In the genomic region with DNA sequence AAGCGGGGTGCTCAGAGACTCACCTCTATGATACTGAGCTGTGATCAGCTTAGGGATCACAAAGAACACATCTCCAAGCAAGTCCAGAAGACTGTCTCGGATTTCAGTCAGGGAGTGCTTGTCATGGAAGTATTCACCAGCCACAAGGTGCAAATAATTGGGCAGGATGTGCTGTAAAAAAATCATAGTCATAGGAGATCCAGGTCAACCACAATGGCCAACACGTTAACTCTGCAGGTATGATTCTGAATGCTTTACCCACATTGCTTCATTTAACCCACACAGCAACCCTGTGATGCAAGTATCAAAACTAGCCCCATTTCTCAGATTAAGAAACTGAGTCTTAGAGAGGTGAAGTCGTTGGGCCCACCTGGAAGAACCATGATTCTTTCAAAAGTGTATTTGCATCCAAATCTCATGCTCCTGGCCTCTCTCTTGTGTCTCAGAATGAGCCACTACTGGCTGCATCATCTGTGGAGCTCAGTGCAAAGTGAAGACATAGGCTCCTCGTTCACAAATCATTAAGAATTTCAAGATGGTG, we compare ENCODE assay signal across 22 cellular contexts.
DNase-seq lines count a peak whose midpoint lies in the region; ATAC-seq, FAIRE-seq and TF ChIP-seq lines count a peak whose summit lies in the region.
"Had no signal": no experiment of that assay in that cellular context is flagged by ENCODE, and none has a peak within 500 bp of the region (broad histone marks: within the 10 kb centered on the region; RNA-seq: fewer than 3 reads in every experiment).

No MANE protein-coding gene starts in this region.

- H3K36me3 ChIP-seq in bronchial epithelial cell (ENCODE audit: control insufficient read depth, insufficient read depth, low read length), result no peaks in the 10 kb centered on the region
- H3K36me3 ChIP-seq: BE2C; BLaER1 treated with 17β-estradiol and CSF1 and Interleukin-3, amounts not matched to agents 10 nM and 100 nM had no signal

- intact Hi-C loops in head of caudate nucleus (cut with DNase I), result no loop called here

- peaks cover 6% of the 10 kb centered on the region for H3K27me3 ChIP-seq in bronchial epithelial cell (ENCODE audit: control insufficient read depth, insufficient read depth, low read length)
- H3K27me3 ChIP-seq: BE2C; BLaER1 treated with 17β-estradiol and CSF1 and Interleukin-3, amounts not matched to agents 10 nM and 100 nM had no signal

- H3K4me3 ChIP-seq in bronchial epithelial cell (ENCODE audit: low read depth, low read length), result no peak overlapping the region
- H3K4me3 ChIP-seq: BLaER1 treated with 17β-estradiol and CSF1 and Interleukin-3, amounts not matched to agents 10 nM and 100 nM; GM12878; GM23338 had no signal

- DNase-seq in stimulated activated naive CD8-positive, alpha-beta T cell treated with anti-CD3 and anti-CD28 coated beads, Interleukin-15, amount 100 ng/mL, for 72 hours, result no peak
- no peak for DNase-seq in stimulated activated naive CD8-positive, alpha-beta T cell treated with anti-CD3 and anti-CD28 coated beads, Interleukin-15, Interleukin-2, amounts not matched to agents 100 U/mL and 50 U/mL, for 24 hours
- DNase-seq in bronchial epithelial cell (ENCODE audit: low read depth), result no peak
- no peak for DNase-seq in urothelium cell line (ENCODE audit: low spot score)
- DNase-seq in head of caudate nucleus, result no peak
- DNase-seq in Ammon's horn (ENCODE audit: low spot score), result no peak
- DNase-seq: 8988T; BE2C; CD4-positive, alpha-beta T cell; CD8-positive, alpha-beta memory T cell; DMS 273 treated with DMSO at 0.1 percent for 48 hours; DMS79; EL; GDM1; H9 had no signal

- no peak for TF ChIP-seq CTCF in bronchial epithelial cell (IDR thresholded peaks at IDR 0.05; ENCODE audit: insufficient read depth, low read length, severe bottlenecking)

- H3K27me3 Mint-ChIP-seq in stimulated activated naive CD8-positive, alpha-beta T cell treated with anti-CD3 and anti-CD28 coated beads, Interleukin-15, amount 100 ng/mL, for 72 hours, result no peaks in the 10 kb centered on the region

- peak; percentile 84 for FAIRE-seq in bronchial epithelial cell (lab: Jason Lieb, UNC)
- peak; percentile 65 for FAIRE-seq in urothelium cell line (lab: Jason Lieb, UNC)
- FAIRE-seq: D721Med, GM12878, GM19239 had no signal

- H3K27ac Mint-ChIP-seq in stimulated activated naive CD8-positive, alpha-beta T cell treated with anti-CD3 and anti-CD28 coated beads, Interleukin-15, amount 100 ng/mL, for 72 hours, result no peak overlapping the region
- H3K27ac Mint-ChIP-seq: CD14-positive monocyte; CD4-positive, alpha-beta T cell; CD8-positive, alpha-beta memory T cell; GM23338; H9 had no signal

- H3K9me3 Mint-ChIP-seq in stimulated activated naive CD8-positive, alpha-beta T cell treated with anti-CD3 and anti-CD28 coated beads, Interleukin-15, amount 100 ng/mL, for 72 hours, result peaks cover 0 to 7% of the 10 kb centered on the region in 2 donors
- H3K9me3 Mint-ChIP-seq: CD4-positive, alpha-beta T cell; CD8-positive, alpha-beta memory T cell had no signal

- H3K4me3 Mint-ChIP-seq in stimulated activated naive CD8-positive, alpha-beta T cell treated with anti-CD3 and anti-CD28 coated beads, Interleukin-15, amount 100 ng/mL, for 72 hours, result no peak overlapping the region
- H3K4me3 Mint-ChIP-seq: CD14-positive monocyte; CD4-positive, alpha-beta T cell; CD8-positive, alpha-beta memory T cell; GM23338; H9 had no signal

- peak; percentile 55 for ATAC-seq in stimulated activated naive CD8-positive, alpha-beta T cell treated with anti-CD3 and anti-CD28 coated beads, Interleukin-15, amount 100 ng/mL, for 72 hours
- ATAC-seq in stimulated activated naive CD8-positive, alpha-beta T cell treated with anti-CD3 and anti-CD28 coated beads, Interleukin-15, Interleukin-2, amounts not matched to agents 100 U/mL and 50 U/mL, for 24 hours, result no peak
- ATAC-seq: GM12878, GM23338, HCT116 had no signal

- H3K4me1 Mint-ChIP-seq in stimulated activated naive CD8-positive, alpha-beta T cell treated with anti-CD3 and anti-CD28 coated beads, Interleukin-15, amount 100 ng/mL, for 72 hours, result no peaks in the 10 kb centered on the region
- H3K4me1 Mint-ChIP-seq: CD14-positive monocyte; CD8-positive, alpha-beta memory T cell; GM23338 had no signal
